24 cellular contexts compared by ENCODE assay signal in genomic region chr18:50826027-50826426, GRCh38. TPM values are rescaled to one million over a fixed set of nuclear protein-coding genes. Genes with fewer than 3 reads are reported as not detected.
"Had no signal": no experiment of that assay in that cellular context is flagged by ENCODE, and none has a peak within 500 bp of the region (broad histone marks: within the 10 kb centered on the region; RNA-seq: fewer than 3 reads in every experiment).

No MANE protein-coding gene starts in this region.

- DNase-seq: IMR-90, Karpas-422, KG1, MG63, NCI-H1092, NCI-H1105 treated with DMSO at 0.1 percent for 48 hours, NCI-H1417 treated with DMSO at 0.1 percent for 48 hours, NCI-H146, NCI-H1694 treated with DMSO at 0.1 percent for 48 hours, NCI-H1930, NCI-H2081, NCI-H2107, NCI-H226, NCI-H446, NCI-H510A, NCI-H524 treated with DMSO at 0.1 percent for 48 hours, NCI-H69, NCI-H774, Right ventricle myocardium superior, RPMI8226, SIG-M5, SK-N-SH had no signal

- H3K36me3 ChIP-seq: MG63 had no signal

- H3K9me3 ChIP-seq: MG63, SK-N-SH had no signal

- FAIRE-seq: HepG2, RCC 7860 had no signal

- ATAC-seq: HepG2 had no signal

- H3K4me3 ChIP-seq: MG63 had no signal

- H3K27me3 ChIP-seq: MG63 had no signal

RNA-seq across cellular contexts. Expression of gene MRO, which starts 6.2 kb away (rescaled TPM):
- total RNA-seq: HepG2, IMR-90 had no signal
